Comparison of ENCODE assay signal across 8 cellular contexts in the genomic region with DNA sequence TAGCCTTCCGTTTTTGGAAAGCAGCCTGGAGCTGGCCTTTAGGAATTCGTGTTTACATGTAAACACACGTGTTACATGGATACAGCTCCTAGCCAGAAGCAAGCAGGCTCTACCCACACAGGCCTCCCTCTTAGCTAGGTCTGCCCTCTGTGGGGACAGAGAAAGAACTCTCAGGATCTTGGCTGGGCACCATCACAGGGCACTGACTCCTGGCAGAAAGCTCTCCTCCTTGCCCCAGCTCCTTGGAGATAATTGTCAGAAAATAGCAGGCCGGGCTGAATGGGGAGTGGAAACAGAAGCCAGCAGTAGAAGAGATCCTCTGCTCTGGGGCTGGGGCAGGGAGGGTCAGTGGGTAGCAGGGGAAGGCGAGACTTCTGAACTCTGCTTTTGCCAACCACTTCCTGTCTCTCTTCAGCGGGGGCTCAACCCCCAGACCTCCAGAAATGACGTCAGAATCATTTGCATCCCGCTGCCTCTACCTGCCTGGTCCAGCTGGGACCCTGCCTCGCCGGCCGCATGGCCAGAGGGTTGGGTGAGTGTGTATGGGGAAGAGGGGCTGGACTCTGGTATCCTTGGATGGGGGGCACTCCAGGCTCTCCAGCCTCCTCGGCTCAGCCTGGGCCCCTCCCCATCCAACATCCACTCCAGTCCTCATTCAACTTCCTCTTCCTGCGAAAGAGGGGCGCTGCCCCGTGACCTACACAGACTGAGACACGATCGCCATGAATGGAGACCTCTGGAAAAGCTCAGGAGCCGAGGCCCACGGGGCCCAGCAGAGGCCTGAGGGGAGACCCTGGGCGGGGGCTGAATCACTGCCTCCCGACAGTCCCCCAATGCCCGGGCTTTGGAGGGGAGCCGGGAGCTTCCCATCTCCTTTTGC. TPM values are rescaled to one million over a fixed set of nuclear protein-coding genes. Genes with fewer than 3 reads are reported as not detected.
A peak's percentile ranks its signal among the peaks of the same experiment; 100 is the strongest.
DNase-seq lines count a peak whose midpoint lies in the region; ATAC-seq and TF ChIP-seq lines count a peak whose summit lies in the region.

No MANE protein-coding gene starts in this region.

- H3K36me3 ChIP-seq in brain microvascular endothelial cell (replicated peaks), result no peaks in the 10 kb centered on the region

- peak; percentile 51 for ATAC-seq in GM19467 (IDR thresholded peaks at IDR 0.05; ENCODE audit: unreplicated experiment)

- in situ Hi-C loops in brain microvascular endothelial cell (cut with HindIII; ENCODE audit: low pct_ligation_motif_present, low sequenced_read_pairs), result no loop called here

- TF ChIP-seq CTCF in brain microvascular endothelial cell (IDR thresholded peaks at IDR 0.05; ENCODE audit: low read depth, low read length, missing control alignments), result no peak

- H3K4me3 ChIP-seq in brain microvascular endothelial cell (ENCODE audit: low read depth, low read length), result peak overlapping the region; percentile 30
- peak overlapping the region; percentile 38 for H3K4me3 ChIP-seq in mononuclear cell (ENCODE audit: low read length)

- H3K27me3 ChIP-seq in brain microvascular endothelial cell (replicated peaks) (peaks cover 83% of the 10 kb centered on the region), mononuclear cell (ENCODE audit: insufficient read depth, low read length) (peaks cover 95% of the 10 kb centered on the region)

- no peaks in the 10 kb centered on the region for H3K9me3 ChIP-seq in mononuclear cell (ENCODE audit: low read depth, low read length)

- no peak overlapping the region for H3K27ac ChIP-seq in brain microvascular endothelial cell

- peaks cover 18% of the 10 kb centered on the region for H3K4me1 ChIP-seq in mononuclear cell (ENCODE audit: insufficient read depth, low read length)

- DNase-seq in ELF-1 (ENCODE audit: low read depth, low spot score) (peak; percentile 70), HuH-7.5 (ENCODE audit: low spot score) (peak; percentile 56), brain microvascular endothelial cell (no peak), GDM1 (lab: John Stamatoyannopoulos, UW) (no peak), NCI-H1048 (lab: John Stamatoyannopoulos, UW) (no peak), NCI-H2171 treated with DMSO at 0.1 percent for 48 hours (lab: John Stamatoyannopoulos, UW) (no peak)

RNA-seq across cellular contexts. Expression of gene HOXC4, which starts 0.7 kb away (rescaled TPM):
- total RNA-seq in mononuclear cell, result 0.42 TPM

RNA-seq across cellular contexts. Expression of gene HOXC5, which starts 20.1 kb away (rescaled TPM):
- total RNA-seq in mononuclear cell, result not detected

RNA-seq across cellular contexts. Expression of gene HOXC6, which starts 24.7 kb away (rescaled TPM):
- not detected for total RNA-seq in mononuclear cell

RNA-seq across cellular contexts. Expression of gene HOXC8, which starts 44.2 kb away (rescaled TPM):
- total RNA-seq in mononuclear cell, result not detected

RNA-seq across cellular contexts. Expression of gene HOXC9, which starts 53.0 kb away (rescaled TPM):
- not detected for total RNA-seq in mononuclear cell

Comparison
In these comparisons a context has a peak if more than half of its experiments do, and no peak if none do; other contexts are left out.
1. DNase-seq: peak in ELF-1 (single experiment) and HuH-7.5 (single experiment); none in brain microvascular endothelial cell (single experiment), GDM1 (single experiment), NCI-H1048 (single experiment) and NCI-H2171 treated with DMSO at 0.1 percent for 48 hours (single experiment).